ENCODE assay signal across 9 cellular contexts in the genomic region with DNA sequence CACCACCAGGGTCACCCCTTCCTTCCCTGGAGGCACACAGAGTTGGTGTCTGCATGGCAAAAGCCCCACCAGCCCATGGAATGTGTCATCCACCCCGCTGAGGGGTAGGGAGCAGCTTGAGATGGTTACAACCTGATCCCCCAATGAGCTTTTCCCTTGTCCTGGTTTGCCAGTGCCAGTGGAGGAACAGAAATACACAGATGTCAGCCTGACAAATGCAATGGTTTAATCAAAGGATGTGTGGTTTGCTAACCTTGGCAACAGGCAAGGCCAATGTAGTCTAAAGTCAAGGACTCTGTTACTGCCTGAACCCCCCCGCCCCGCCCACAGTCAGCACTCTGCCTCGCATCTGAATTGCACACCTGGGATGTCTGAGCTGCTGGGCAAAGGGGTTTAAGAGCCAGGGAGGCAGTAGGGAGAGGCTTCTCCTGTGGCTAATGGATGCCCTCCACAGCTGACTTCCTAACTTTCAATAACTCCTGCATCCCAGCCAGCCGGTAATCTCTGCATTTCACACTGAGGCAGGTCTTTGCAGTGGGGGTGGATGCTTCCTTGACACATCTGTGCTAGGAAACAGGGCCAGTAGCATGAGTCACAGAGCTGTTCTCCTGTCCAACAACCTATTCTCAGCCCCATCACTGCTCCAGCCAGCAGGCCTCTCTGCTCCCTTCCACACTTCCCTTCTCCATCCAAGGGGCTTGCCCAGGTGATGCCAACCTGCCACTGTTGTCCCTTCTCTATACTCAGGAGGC.
A peak's percentile ranks its signal among the peaks of the same experiment; 100 is the strongest.
DNase-seq lines count a peak whose midpoint lies in the region; ATAC-seq and TF ChIP-seq lines count a peak whose summit lies in the region.
"Had no signal": no experiment of that assay in that cellular context is flagged by ENCODE, and none has a peak within 500 bp of the region (broad histone marks: within the 10 kb centered on the region; RNA-seq: fewer than 3 reads in every experiment).

No MANE protein-coding gene starts in this region.

- peak overlapping the region; percentile 27 for H3K27ac Mint-ChIP-seq in T-helper 17 cell

- no peak overlapping the region for H2AK5ac ChIP-seq in mesendoderm (ENCODE audit: low read length)

- TF ChIP-seq CTCF in thyroid gland (IDR thresholded peaks at IDR 0.05) = no peak

- H3K9ac ChIP-seq in mesendoderm (ENCODE audit: low read length) = no peak overlapping the region

- DNase-seq in GM03348 (ENCODE audit: low spot score) (peak; percentile 55), T-helper 17 cell (no peak), mesendoderm (peak; percentile 27), thyroid gland (no peak), NCI-H187 (lab: John Stamatoyannopoulos, UW) (no peak), NCI-H2107 (lab: John Stamatoyannopoulos, UW) (no peak)
- DNase-seq in effector CD4-positive, alpha-beta T cell = no peak

- H4K5ac ChIP-seq in mesendoderm (ENCODE audit: low read length) = no peak overlapping the region

- intact Hi-C loops in thyroid gland (cut with DNase I) = no loop called here

- ATAC-seq in HG02571 (IDR thresholded peaks at IDR 0.05; ENCODE audit: unreplicated experiment) (peak; percentile 18), T-helper 17 cell (no peak)

- no peaks in the 10 kb centered on the region for H3K4me1 ChIP-seq in mesendoderm (ENCODE audit: control insufficient read depth, low read depth, low read length)
- no peaks in the 10 kb centered on the region for H3K4me1 ChIP-seq in thyroid gland

- H3K4me3 ChIP-seq in mesendoderm (ENCODE audit: low read length) (no peak overlapping the region), thyroid gland (replicated peaks in 1 of 3) (no peak overlapping the region)
- H3K4me3 ChIP-seq: lung had no signal

- no peaks in the 10 kb centered on the region for H3K36me3 ChIP-seq in mesendoderm (ENCODE audit: control insufficient read depth, insufficient read depth, low read length)
- H3K36me3 ChIP-seq in thyroid gland = no peaks in the 10 kb centered on the region

- peaks cover 5% of the 10 kb centered on the region for H3K4me1 Mint-ChIP-seq in T-helper 17 cell

- no peaks in the 10 kb centered on the region for H3K79me2 ChIP-seq in mesendoderm (ENCODE audit: control insufficient read depth, insufficient read depth, low read length)

- no peak overlapping the region for H2BK5ac ChIP-seq in mesendoderm (ENCODE audit: low read length)

- no peak overlapping the region for H2BK15ac ChIP-seq in mesendoderm (replicated peaks; ENCODE audit: low read depth)

- no peak overlapping the region for H3K18ac ChIP-seq in mesendoderm (ENCODE audit: low read length)

- no peaks in the 10 kb centered on the region for H3K9me3 ChIP-seq in T-helper 17 cell (ENCODE audit: control insufficient read depth, low read length, poor library complexity, severe bottlenecking)
- no peaks in the 10 kb centered on the region for H3K9me3 ChIP-seq in thyroid gland

- H3K56ac ChIP-seq in mesendoderm (ENCODE audit: low read length) = no peak overlapping the region

- no peak overlapping the region for H3K23ac ChIP-seq in mesendoderm (ENCODE audit: low read length)

- H3K27ac ChIP-seq in mesendoderm (ENCODE audit: low read depth, low read length) = no peak overlapping the region
- H3K27ac ChIP-seq in thyroid gland = no peak overlapping the region

- H3K27me3 ChIP-seq in mesendoderm (ENCODE audit: insufficient read depth, low read length, poor library complexity) (no peaks in the 10 kb centered on the region), thyroid gland (no peaks in the 10 kb centered on the region)

- no peak overlapping the region for H2BK120ac ChIP-seq in mesendoderm (ENCODE audit: low read depth, low read length)

- WGBS in mesendoderm (ENCODE audit: extremely low coverage, insufficient coverage, low lambda C conversion rate) = no CpG with 5 or more reads among the region's 5 CpGs
- 69% methylated on average over 3 of the region's 5 CpGs; no CpG with 5 or more reads in 1 of the 2 donors for WGBS in thyroid gland, 2 donors

- TF ChIP-seq POLR2A in thyroid gland (IDR thresholded peaks at IDR 0.05) = no peak

- no peak overlapping the region for H4K8ac ChIP-seq in mesendoderm (ENCODE audit: low read depth, low read length)

- no peaks in the 10 kb centered on the region for H3K79me1 ChIP-seq in mesendoderm (ENCODE audit: low read length)

- H3K4ac ChIP-seq in mesendoderm (ENCODE audit: low read depth, low read length) = no peak overlapping the region

- H3K27me3 Mint-ChIP-seq in T-helper 17 cell = no peaks in the 10 kb centered on the region

- H3K4me3 Mint-ChIP-seq in T-helper 17 cell = no peak overlapping the region

- no peak overlapping the region for H3K4me2 ChIP-seq in mesendoderm (ENCODE audit: low read length)

- no peaks in the 10 kb centered on the region for H3K36me3 Mint-ChIP-seq in T-helper 17 cell (ENCODE audit: low read depth)

Comparison
In these comparisons a context has a peak if more than half of its experiments do, and no peak if none do; other contexts are left out.
1. DNase-seq: peak in GM03348 (single experiment) and mesendoderm (single experiment); none in T-helper 17 cell (0 of 3), effector CD4-positive, alpha-beta T cell (single experiment), thyroid gland (0 of 2), NCI-H187 (0 of 2) and NCI-H2107 (single experiment).